9 cellular contexts compared by ENCODE assay signal in the genomic region with DNA sequence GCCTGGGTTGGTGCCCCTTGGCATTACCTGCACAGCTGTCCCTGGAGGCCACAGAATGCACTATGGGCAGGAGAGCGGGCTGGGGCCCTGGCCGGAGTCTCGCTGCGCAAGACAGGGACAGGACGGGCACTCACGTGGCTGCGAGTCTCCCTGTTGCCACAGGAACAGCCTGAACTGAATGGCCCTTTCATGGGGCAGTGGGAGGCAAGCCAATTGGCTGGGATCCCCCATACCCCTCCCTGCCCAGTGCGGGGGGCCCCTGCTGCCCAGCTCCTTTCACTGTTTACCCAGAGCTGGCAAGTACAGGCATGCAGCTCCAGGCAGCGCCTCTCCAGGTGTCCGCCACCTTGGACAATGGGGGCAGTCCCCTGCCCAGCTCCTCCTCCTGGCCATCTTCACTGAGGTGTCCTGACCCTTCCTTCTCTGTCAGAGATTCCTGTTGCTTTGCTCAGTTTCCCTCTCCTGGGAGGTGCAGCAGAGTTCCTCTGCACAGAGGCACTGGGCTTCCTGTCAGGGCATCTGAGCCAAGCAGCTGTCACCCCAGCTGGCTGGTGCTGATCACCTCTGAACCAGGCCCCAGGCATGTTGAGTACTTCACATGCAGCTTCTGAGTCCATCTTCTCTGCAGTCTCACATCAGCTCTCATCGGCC. TPM values are rescaled to one million over a fixed set of nuclear protein-coding genes. Genes with fewer than 3 reads are reported as not detected.
DNase-seq lines count a peak whose midpoint lies in the region; ATAC-seq, FAIRE-seq and TF ChIP-seq lines count a peak whose summit lies in the region.
"Had no signal": no experiment of that assay in that cellular context is flagged by ENCODE, and none has a peak within 500 bp of the region (broad histone marks: within the 10 kb centered on the region; RNA-seq: fewer than 3 reads in every experiment).

No MANE protein-coding gene starts in this region.

- BruUV-seq in A673 (replicated peaks; lab: Mats Ljungman, UMichigan): no TSS peak

- H3K27ac ChIP-seq in fibroblast of lung (ENCODE audit: insufficient read depth, low read length) (peak overlapping the region; percentile 74), pancreas (peak overlapping the region; percentile 78 to 87 (median 84)), A673 (ENCODE audit: low read depth, low read length, poor library complexity, severe bottlenecking) (no peak overlapping the region)

- no peaks in the 10 kb centered on the region for H3K79me2 ChIP-seq in fibroblast of lung (ENCODE audit: control insufficient read depth, insufficient read depth, low read length)

- no peak overlapping the region for H2AFZ ChIP-seq in fibroblast of lung (ENCODE audit: low read length)

- TF ChIP-seq CTCF in fibroblast of lung (conservative IDR thresholded peaks at IDR 0.05 in 1 of 2, IDR thresholded peaks at IDR 0.05 in 1 of 2; ENCODE audit: low read depth in 1 of 2, low read length in 2 of 2) (no peak), pancreas (IDR thresholded peaks at IDR 0.05) (no peak), A673 (conservative IDR thresholded peaks at IDR 0.05; ENCODE audit: low read depth, low read length) (no peak)

- H3K27me3 ChIP-seq in fibroblast of lung (ENCODE audit: control insufficient read depth, insufficient read depth, low read length): no peaks in the 10 kb centered on the region
- no peaks in the 10 kb centered on the region for H3K27me3 ChIP-seq in pancreas
- no peaks in the 10 kb centered on the region for H3K27me3 ChIP-seq in A673 (replicated peaks; ENCODE audit: insufficient read depth, low read depth, low read length, poor library complexity)

- intact Hi-C loops in pancreas (cut with DNase I): loop anchor here in 2 of 3 donors (5.0 to 10.0 kb wide), 2 partner anchors 39 to 52 kb away; no protein-coding TSS in a partner anchor
- intact Hi-C loops in A673 (cut with micrococcal nuclease; ENCODE audit: unreplicated experiment): no loop called here

- H3K4me2 ChIP-seq in fibroblast of lung (ENCODE audit: extremely low read depth, insufficient read depth, low read length): peak overlapping the region; percentile 44

- H3K9ac ChIP-seq in fibroblast of lung (ENCODE audit: insufficient read depth, low read length): peak overlapping the region; percentile 23

- H3K4me1 ChIP-seq in fibroblast of lung (ENCODE audit: control insufficient read depth, extremely low read depth, insufficient read depth, low read length) (peaks cover 34% of the 10 kb centered on the region), pancreas (peaks cover 7 to 12% (median 7%) of the 10 kb centered on the region in 3 donors), A673 (ENCODE audit: insufficient read depth, low read length, poor library complexity, severe bottlenecking) (peaks cover 15% of the 10 kb centered on the region)

- H4K20me1 ChIP-seq in fibroblast of lung (ENCODE audit: control insufficient read depth, extremely low read depth, insufficient read depth, low read length): no peaks in the 10 kb centered on the region

- peak; percentile 69 for DNase-seq in DMS153 (lab: John Stamatoyannopoulos, UW)
- DNase-seq in NCI-H69 (lab: John Stamatoyannopoulos, UW): peak; percentile 97
- peak in 1 of 2 donors; percentile 36 for DNase-seq in fibroblast of lung (ENCODE audit: low read depth in 2 of 2)
- DNase-seq in pancreas: peak; percentile 65 to 90 (median 78)
- DNase-seq in SIG-M5 (lab: John Stamatoyannopoulos, UW): no peak
- DNase-seq in A673 (ENCODE audit: low spot score): no peak
- DNase-seq: activated T-cell treated with anti-CD3 and anti-CD28 coated beads, Interleukin-2, amount 50 U/mL, for 4 hours had no signal

- POLR2A ChIA-PET in A673 (lab: Charles Lee; ENCODE audit: low non-redundant PET): no interaction called here

- H3K36me3 ChIP-seq in fibroblast of lung (ENCODE audit: control insufficient read depth, insufficient read depth, low read length): no peaks in the 10 kb centered on the region
- H3K36me3 ChIP-seq in pancreas: no peaks in the 10 kb centered on the region
- H3K36me3 ChIP-seq in A673 (ENCODE audit: insufficient read depth, low read length, poor library complexity, severe bottlenecking): no peaks in the 10 kb centered on the region

- CTCF ChIA-PET in A673 (lab: Charles Lee): interaction anchor here (0.6 to 2.0 kb wide), 3 partner anchors 28 to 99 kb away, joined by 4 to 7 read pairs (median 6); no protein-coding TSS in a partner anchor

- 46 to 57% methylated on average over 11 of the region's 11 CpGs for WGBS in pancreas, 2 donors

- H3K9me3 ChIP-seq in fibroblast of lung (ENCODE audit: control insufficient read depth, insufficient read depth, low read depth, low read length) (no peaks in the 10 kb centered on the region), pancreas (no peaks in the 10 kb centered on the region), A673 (ENCODE audit: low read depth, low read length, poor library complexity, severe bottlenecking) (no peaks in the 10 kb centered on the region)

- no peak overlapping the region for H3K4me3 ChIP-seq in fibroblast of lung (replicated peaks in 1 of 4; ENCODE audit: control extremely low read depth in 1 of 4, insufficient read depth in 1 of 4, low read depth in 3 of 4, low read length in 4 of 4)
- no peak overlapping the region for H3K4me3 ChIP-seq in pancreas
- H3K4me3 ChIP-seq in A673 (ENCODE audit: low read depth, low read length, poor library complexity, severe bottlenecking): no peak overlapping the region

- no peak for FAIRE-seq in pancreas (lab: Jason Lieb, UNC)

- peak; percentile 42 to 74 (median 63) for ATAC-seq in pancreas
- no peak for ATAC-seq in GM21423 (IDR thresholded peaks at IDR 0.05; ENCODE audit: unreplicated experiment)
- no peak for ATAC-seq in HG02763 (IDR thresholded peaks at IDR 0.05; ENCODE audit: unreplicated experiment)
- ATAC-seq: activated T-cell treated with anti-CD3 and anti-CD28 coated beads, Interleukin-2, amount 50 U/mL, for 4 hours had no signal

RNA-seq across cellular contexts. Expression of a gene that starts 5.2 kb away (rescaled TPM):
- total RNA-seq in fibroblast of lung (0.77 and 2.3 TPM in 2 replicates), pancreas (1 to 10 TPM; 4.4 to 9.1 (median 6.6) TPM), A673 (2021) (4.8 and 6.2 TPM in 2 replicates)
- polyA plus RNA-seq in fibroblast of lung (0.66 and 1.0 TPM in 2 replicates), pancreas (10 to 100 TPM in 1 of 2 donors, 1 to 10 TPM in 1; 5.9 to 15.4 TPM)
- polyA plus RNA-seq in fibroblast of lung (2012): 0.78 and 0.98 TPM in 2 replicates
- 1.4 and 7.7 TPM in 2 replicates for polyA minus RNA-seq in fibroblast of lung (ENCODE audit: low replicate concordance)

RNA-seq across cellular contexts. Expression of a gene that starts 29.8 kb away (rescaled TPM):
- not detected in 2 replicates for total RNA-seq in fibroblast of lung
- polyA plus RNA-seq in fibroblast of lung: not detected in 2 replicates
- polyA plus RNA-seq in fibroblast of lung (2012): not detected in 2 replicates
- polyA minus RNA-seq in fibroblast of lung (ENCODE audit: low replicate concordance): not detected in 2 replicates
- total RNA-seq in pancreas: not detected
- not detected for polyA plus RNA-seq in pancreas
- not detected in 2 replicates for total RNA-seq in A673 (2021)
- total RNA-seq: activated T-cell treated with anti-CD3 and anti-CD28 coated beads, Interleukin-2, amount 50 U/mL, for 4 hours had no signal

RNA-seq across cellular contexts. Expression of a gene that starts 35.6 kb away (rescaled TPM):
- 32.0 and 34.4 TPM in 2 replicates for total RNA-seq in fibroblast of lung
- polyA plus RNA-seq in fibroblast of lung: 13.4 and 13.6 TPM in 2 replicates
- 23.0 and 28.9 TPM in 2 replicates for polyA plus RNA-seq in fibroblast of lung (2012)
- polyA minus RNA-seq in fibroblast of lung (ENCODE audit: low replicate concordance): 10.6 and 14.9 TPM in 2 replicates
- total RNA-seq in pancreas: 10 to 100 TPM in 3 of 6 donors, 1 to 10 TPM in 3; 6.7 to 22.9 (median 10.4) TPM
- polyA plus RNA-seq in pancreas: 10 to 100 TPM; 22.2 to 27.9 TPM
- 0.31 TPM in 1 of 2 replicates, not detected in the other for total RNA-seq in A673 (2021)
- total RNA-seq: activated T-cell treated with anti-CD3 and anti-CD28 coated beads, Interleukin-2, amount 50 U/mL, for 4 hours had no signal

RNA-seq across cellular contexts. Expression of a gene that starts 42.0 kb away (rescaled TPM):
- 4.1 and 7.1 TPM in 2 replicates for total RNA-seq in fibroblast of lung
- 22.9 and 38.0 TPM in 2 replicates for polyA plus RNA-seq in fibroblast of lung
- polyA plus RNA-seq in fibroblast of lung (2012): 27.6 and 45.2 TPM in 2 replicates
- polyA minus RNA-seq in fibroblast of lung (ENCODE audit: low replicate concordance): 113 and 145 TPM in 2 replicates
- 10 to 100 TPM in 2 of 6 donors, 1 to 10 TPM in 4; 5.6 to 11.5 (median 8.5) TPM for total RNA-seq in pancreas
- polyA plus RNA-seq in pancreas: 1 to 10 TPM; 4.9 to 8.8 TPM
- total RNA-seq in A673 (2021): 81.3 and 89.3 TPM in 2 replicates

RNA-seq across cellular contexts. Expression of a gene that starts 46.6 kb away (rescaled TPM):
- total RNA-seq in fibroblast of lung (105 and 292 TPM in 2 replicates), pancreas (10 to 100 TPM in 2 of 6 donors, 1 to 10 TPM in 4; 1.4 to 28.6 (median 3.4) TPM), A673 (2021) (150 and 187 TPM in 2 replicates)
- polyA plus RNA-seq in fibroblast of lung (824 and 1,700 TPM in 2 replicates), pancreas (1 to 10 TPM; 4.2 to 4.8 TPM)
- 595 and 805 TPM in 2 replicates for polyA plus RNA-seq in fibroblast of lung (2012)
- polyA minus RNA-seq in fibroblast of lung (ENCODE audit: low replicate concordance): 1,722 and 2,470 TPM in 2 replicates

Comparison
In these comparisons a context has a peak if more than half of its experiments do, and no peak if none do; other contexts are left out.
1. DNase-seq: peak in DMS153 (single experiment), NCI-H69 (single experiment) and pancreas (6 of 6); none in SIG-M5 (single experiment) and A673 (single experiment).
2. ATAC-seq: peak in pancreas (4 of 4); none in GM21423 (single experiment) and HG02763 (single experiment).